In genomic region chr4:126611900-126612299, GRCh38 we compare ENCODE assay signal across 22 cellular contexts.
DNase-seq lines count a peak whose midpoint lies in the region; ATAC-seq, FAIRE-seq and TF ChIP-seq lines count a peak whose summit lies in the region.
"Had no signal": no experiment of that assay in that cellular context is flagged by ENCODE, and none has a peak within 500 bp of the region (broad histone marks: within the 10 kb centered on the region; RNA-seq: fewer than 3 reads in every experiment).

No MANE protein-coding gene starts in this region.

- no peak overlapping the region for H3T11ph ChIP-seq in H9 (ENCODE audit: low read length)

- no peak overlapping the region for H3K27ac Mint-ChIP-seq in WTC11
- no peak overlapping the region for H3K27ac Mint-ChIP-seq in H9
- H3K27ac Mint-ChIP-seq: CD8-positive, alpha-beta T cell; memory B cell had no signal

- no peaks in the 10 kb centered on the region for H3K79me2 ChIP-seq in H9 (ENCODE audit: insufficient read depth, low read length)

- H3K4me3 ChIP-seq in AG04450 (ENCODE audit: low read depth, low read length) (no peak overlapping the region), fibroblast of pulmonary artery (replicated peaks; ENCODE audit: low read depth, low read length) (no peak overlapping the region), small intestine (ENCODE audit: low read depth in 1 of 2, low read length in 2 of 2) (no peak overlapping the region)
- H3K4me3 ChIP-seq: colonic mucosa, HAP-1, right atrium auricular region, uterus had no signal

- no peak overlapping the region for H2BK120ac ChIP-seq in H9 (ENCODE audit: low read depth, low read length, poor library complexity, severe bottlenecking)

- H3K4me3 Mint-ChIP-seq in WTC11 (no peak overlapping the region), H9 (no peak overlapping the region)
- H3K4me3 Mint-ChIP-seq: activated T-cell treated with anti-CD3 and anti-CD28 coated beads, Interleukin-2, amount 50 U/mL, for 4 hours; CD8-positive, alpha-beta T cell; memory B cell had no signal

- H3K36me3 Mint-ChIP-seq in WTC11 (no peaks in the 10 kb centered on the region), H9 (ENCODE audit: insufficient read depth in 1 of 3, low read depth in 3 of 3) (peaks cover 4 to 5% (median 4%) of the 10 kb centered on the region in 3 experiments; a peak in 5 of 7 replicates)
- H3K36me3 Mint-ChIP-seq: CD8-positive, alpha-beta T cell; memory B cell had no signal

- POLR2A ChIA-PET in AG04450 (lab: Yijun Ruan, JAX) (no interaction called here), WTC11 (lab: Charles Lee) (no interaction called here)

- H3K79me1 ChIP-seq in H9 (ENCODE audit: insufficient read depth, low read depth, low read length, poor library complexity, severe bottlenecking): no peaks in the 10 kb centered on the region

- H3K27me3 ChIP-seq in AG04450 (ENCODE audit: control insufficient read depth, insufficient read depth, low read length): no peaks in the 10 kb centered on the region
- no peaks in the 10 kb centered on the region for H3K27me3 ChIP-seq in H9 (ENCODE audit: insufficient read depth, low read length)
- H3K27me3 ChIP-seq in small intestine (ENCODE audit: control insufficient read depth in 2 of 2, insufficient read depth in 2 of 2, low read length in 2 of 2): no peaks in the 10 kb centered on the region
- H3K27me3 ChIP-seq: colonic mucosa, right atrium auricular region, uterus had no signal

- no peak overlapping the region for H3K23ac ChIP-seq in H9 (ENCODE audit: insufficient read length, low read depth, low read length)

- H3K27ac ChIP-seq in AG04450 (ENCODE audit: low read depth, low read length) (no peak overlapping the region), H9 (ENCODE audit: insufficient read length, low read depth, low read length) (no peak overlapping the region), small intestine (ENCODE audit: low read depth in 1 of 2, low read length in 1 of 2) (no peak overlapping the region)
- H3K27ac ChIP-seq: colonic mucosa, right atrium auricular region, uterus had no signal

- H2BK12ac ChIP-seq in H9 (ENCODE audit: insufficient read length, low read depth, low read length): no peak overlapping the region

- no peak overlapping the region for H3K9ac ChIP-seq in H9 (ENCODE audit: extremely low read depth, insufficient read length, low read length)

- H2BK20ac ChIP-seq in H9 (ENCODE audit: low read depth, low read length, poor library complexity, severe bottlenecking): no peak overlapping the region

- no peak overlapping the region for H3K56ac ChIP-seq in H9 (ENCODE audit: insufficient read length, low read depth, low read length)

- no peaks in the 10 kb centered on the region for H3K27me3 Mint-ChIP-seq in WTC11 (ENCODE audit: low read depth)
- H3K27me3 Mint-ChIP-seq in H9 (ENCODE audit: low read depth): no peaks in the 10 kb centered on the region
- H3K27me3 Mint-ChIP-seq: memory B cell had no signal

- no peaks in the 10 kb centered on the region for H3K4me1 ChIP-seq in H9 (ENCODE audit: insufficient read depth, low read length)
- no peaks in the 10 kb centered on the region for H3K4me1 ChIP-seq in small intestine (ENCODE audit: control insufficient read depth in 2 of 2, insufficient read depth in 1 of 2, low read depth in 1 of 2, low read length in 1 of 2)
- H3K4me1 ChIP-seq: colonic mucosa, right atrium auricular region, uterus had no signal

- H4K8ac ChIP-seq in H9 (replicated peaks; ENCODE audit: insufficient read length, low read depth, low read length): no peak overlapping the region

- no peak overlapping the region for H3K14ac ChIP-seq in H9 (ENCODE audit: insufficient read depth, low read length)

- H4K20me1 ChIP-seq in H9 (ENCODE audit: control insufficient read depth, insufficient read depth, insufficient read length): no peaks in the 10 kb centered on the region

- no peak overlapping the region for H3K4me2 ChIP-seq in H9 (ENCODE audit: insufficient read depth, insufficient read length, low read length)

- H4K91ac ChIP-seq in H9 (ENCODE audit: insufficient read length, low read depth, low read length): no peak overlapping the region

- H3K4ac ChIP-seq in H9 (ENCODE audit: low read depth, low read length): no peak overlapping the region

- FAIRE-seq in small intestine (lab: Jason Lieb, UNC): no peak
- FAIRE-seq: A204.1, kidney had no signal

- no peak for ATAC-seq in WTC11
- ATAC-seq: activated T-cell treated with anti-CD3 and anti-CD28 coated beads, Interleukin-2, amount 50 U/mL, for 4 hours; CD8-positive, alpha-beta T cell had no signal

- H3K9me3 Mint-ChIP-seq in WTC11 (peaks cover 10% of the 10 kb centered on the region), H9 (peaks cover 0 to 3% of the 10 kb centered on the region in 2 experiments; a peak in 2 of 5 replicates)

- peaks cover 4% of the 10 kb centered on the region for H3K4me1 Mint-ChIP-seq in WTC11
- H3K4me1 Mint-ChIP-seq in H9: peaks cover 0 to 3% of the 10 kb centered on the region in 2 experiments; a peak in 2 of 4 replicates
- H3K4me1 Mint-ChIP-seq: memory B cell had no signal

- no peak overlapping the region for H2AK5ac ChIP-seq in H9 (ENCODE audit: insufficient read length, low read length)

- no peaks in the 10 kb centered on the region for H3K36me3 ChIP-seq in small intestine (ENCODE audit: control insufficient read depth in 2 of 2, insufficient read depth in 2 of 2, low read length in 2 of 2)
- H3K36me3 ChIP-seq: colonic mucosa, HAP-1, right atrium auricular region, uterus had no signal

- CTCF ChIA-PET in AG04450 (lab: Charles Lee) (interaction anchor here (0.7 to 1.3 kb wide), 3 partner anchors 13 to 1298 kb away, joined by 3 to 4 read pairs (median 3); no protein-coding TSS in a partner anchor), WTC11 (lab: Charles Lee) (no interaction called here)

- peak; percentile 30 for DNase-seq in AG04450 (ENCODE audit: low read depth, low spot score)
- peak; percentile 66 for DNase-seq in HCEC 1CT
- peak; percentile 75 for DNase-seq in amniotic epithelial cell (ENCODE audit: low read depth)
- DNase-seq in fibroblast of pulmonary artery (ENCODE audit: low read depth): peak; percentile 54
- DNase-seq in WTC11 (ENCODE audit: low spot score): no peak
- DNase-seq in H9: no peak
- no peak for DNase-seq in H4 (ENCODE audit: low spot score)
- no peak for DNase-seq in small intestine
- DNase-seq: activated CD4-positive, CD25-positive, alpha-beta regulatory T cell treated with anti-CD3 and anti-CD28 coated beads, Interleukin-2, amount 50 U/mL, for 72 hours; activated naive CD4-positive, alpha-beta T cell treated with anti-CD3 and anti-CD28 coated beads, Interleukin-2, amount 50 U/mL, for 16 hours; activated T-cell treated with anti-CD3 and anti-CD28 coated beads, Interleukin-2, amount 50 U/mL, for 4 hours; CD8-positive, alpha-beta T cell; colonic mucosa; DMS53; kidney; NCI-H524; stimulated activated CD4-positive, alpha-beta T cell treated with anti-CD3 and anti-CD28 coated beads, Interleukin-15, amount 100 ng/mL, for 24 hours; uterus had no signal

- no peaks in the 10 kb centered on the region for H3K23me2 ChIP-seq in H9 (ENCODE audit: insufficient read length, low read depth, low read length, poor library complexity, severe bottlenecking)

- TF ChIP-seq CTCF in AG04450 (IDR thresholded peaks at IDR 0.05; ENCODE audit: low read depth, low read length) (no peak), fibroblast of pulmonary artery (IDR thresholded peaks at IDR 0.05; ENCODE audit: low read length, missing control alignments) (no peak), WTC11 (IDR thresholded peaks at IDR 0.05) (no peak), H9 (conservative IDR thresholded peaks at IDR 0.05) (no peak)

- no peak overlapping the region for H2AFZ ChIP-seq in H9 (ENCODE audit: low read length)

- no peak overlapping the region for H3K18ac ChIP-seq in H9 (ENCODE audit: insufficient read length, low read depth, low read length)

- peaks cover 3% of the 10 kb centered on the region; the same call in 1 of the 2 replicates for H3K9me3 ChIP-seq in AG04450 (ENCODE audit: control insufficient read depth, insufficient read depth, low read length)
- H3K9me3 ChIP-seq in H9 (ENCODE audit: control insufficient read depth, low read depth, low read length): no peaks in the 10 kb centered on the region
- no peaks in the 10 kb centered on the region for H3K9me3 ChIP-seq in small intestine (ENCODE audit: control insufficient read depth, low read depth)
- H3K9me3 ChIP-seq: colonic mucosa, HAP-1, right atrium auricular region, uterus had no signal

- H2BK5ac ChIP-seq in H9 (ENCODE audit: insufficient read length, low read length): no peak overlapping the region

- no peak overlapping the region for H2BK15ac ChIP-seq in H9 (ENCODE audit: low read depth, low read length)

- WGBS in H9 (ENCODE audit: extremely low coverage, insufficient read length, low lambda C conversion rate): no CpG with 5 or more reads among the region's 4 CpGs
- WGBS in small intestine, 3 donors: 51 to 57% (median 54%) methylated on average over 4 of the region's 4 CpGs

- H4K5ac ChIP-seq in H9 (ENCODE audit: insufficient read length, low read depth, low read length): no peak overlapping the region

TF ChIP-seq in WTC11, 78 proteins besides CTCF, POLR2A, EP300 and RAD21 (continues in another document):
- TF ChIP-seq ZNF219 (CRISPR knock-in tag; IDR thresholded peaks at IDR 0.05; ENCODE audit: borderline replicate concordance): no peak
- TF ChIP-seq, protein P1, sequence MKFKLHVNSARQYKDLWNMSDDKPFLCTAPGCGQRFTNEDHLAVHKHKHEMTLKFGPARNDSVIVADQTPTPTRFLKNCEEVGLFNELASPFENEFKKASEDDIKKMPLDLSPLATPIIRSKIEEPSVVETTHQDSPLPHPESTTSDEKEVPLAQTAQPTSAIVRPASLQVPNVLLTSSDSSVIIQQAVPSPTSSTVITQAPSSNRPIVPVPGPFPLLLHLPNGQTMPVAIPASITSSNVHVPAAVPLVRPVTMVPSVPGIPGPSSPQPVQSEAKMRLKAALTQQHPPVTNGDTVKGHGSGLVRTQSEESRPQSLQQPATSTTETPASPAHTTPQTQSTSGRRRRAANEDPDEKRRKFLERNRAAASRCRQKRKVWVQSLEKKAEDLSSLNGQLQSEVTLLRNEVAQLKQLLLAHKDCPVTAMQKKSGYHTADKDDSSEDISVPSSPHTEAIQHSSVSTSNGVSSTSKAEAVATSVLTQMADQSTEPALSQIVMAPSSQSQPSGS (CRISPR knock-in tag; IDR thresholded peaks at IDR 0.05; ENCODE audit: borderline replicate concordance, low read depth): no peak

Comparison
In these comparisons a context has a peak if more than half of its experiments do, and no peak if none do; other contexts are left out.
1. DNase-seq: peak in AG04450 (single experiment), HCEC 1CT (single experiment), amniotic epithelial cell (single experiment) and fibroblast of pulmonary artery (single experiment); none in WTC11 (single experiment), H9 (single experiment), H4 (single experiment) and small intestine (single experiment).